In the genomic region with DNA sequence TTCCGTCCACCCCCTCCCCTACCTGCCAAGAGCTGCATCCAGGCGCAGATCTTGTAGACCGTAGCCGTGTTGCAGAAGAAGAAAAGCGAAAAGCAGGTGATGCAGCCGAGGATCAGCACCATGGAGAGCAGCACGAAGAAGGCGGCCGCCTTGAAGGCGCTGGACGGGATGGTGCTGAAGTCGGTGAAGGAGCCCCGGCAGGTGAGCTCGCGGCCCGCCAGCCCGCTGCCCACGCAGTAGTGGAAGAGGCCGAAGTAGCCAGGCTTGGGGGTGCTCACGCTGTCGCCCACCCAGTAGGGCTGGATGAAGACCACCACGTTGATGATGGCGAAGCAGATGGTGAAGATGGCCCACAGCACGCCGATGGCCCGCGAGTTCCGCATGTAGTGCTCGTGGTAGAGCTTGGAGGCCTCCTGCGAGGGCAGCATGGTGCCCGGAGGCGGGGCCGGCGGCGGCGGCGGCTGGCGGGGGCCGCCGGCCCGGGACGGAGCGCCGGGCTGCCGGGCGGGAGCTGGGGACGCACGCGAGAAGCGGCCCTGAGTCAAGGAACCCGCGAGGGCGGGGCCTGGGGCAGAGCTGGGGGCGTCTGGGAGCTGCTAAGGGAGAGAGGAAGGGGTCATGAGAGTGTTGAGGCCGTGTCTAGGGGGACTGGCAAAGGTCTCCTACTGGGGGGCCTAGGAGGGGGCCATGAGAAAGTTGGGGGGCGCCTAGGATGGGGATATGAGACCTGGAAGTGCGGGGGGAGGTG, we compare ENCODE assay signal across 1 cellular context.
TF ChIP-seq lines count a peak whose summit lies in the region.

No MANE protein-coding gene starts in this region.

TF ChIP-seq in K562, 482 proteins besides CTCF, POLR2A, EP300 and RAD21 (continued from another document and continues in another):
- TF ChIP-seq, protein P1, sequence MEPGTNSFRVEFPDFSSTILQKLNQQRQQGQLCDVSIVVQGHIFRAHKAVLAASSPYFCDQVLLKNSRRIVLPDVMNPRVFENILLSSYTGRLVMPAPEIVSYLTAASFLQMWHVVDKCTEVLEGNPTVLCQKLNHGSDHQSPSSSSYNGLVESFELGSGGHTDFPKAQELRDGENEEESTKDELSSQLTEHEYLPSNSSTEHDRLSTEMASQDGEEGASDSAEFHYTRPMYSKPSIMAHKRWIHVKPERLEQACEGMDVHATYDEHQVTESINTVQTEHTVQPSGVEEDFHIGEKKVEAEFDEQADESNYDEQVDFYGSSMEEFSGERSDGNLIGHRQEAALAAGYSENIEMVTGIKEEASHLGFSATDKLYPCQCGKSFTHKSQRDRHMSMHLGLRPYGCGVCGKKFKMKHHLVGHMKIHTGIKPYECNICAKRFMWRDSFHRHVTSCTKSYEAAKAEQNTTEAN (CRISPR knock-in tag; IDR thresholded peaks at IDR 0.05), result peak; percentile 68; the same call in 1 of the 2 replicates
- TF ChIP-seq ARHGAP35 (IDR thresholded peaks at IDR 0.05; ENCODE audit: partially characterized antibody) (no peak), NBN (IDR thresholded peaks at IDR 0.05; ENCODE audit: low read depth) (no peak), MAFG (tag; conservative IDR thresholded peaks at IDR 0.05) (no peak), TAF15 (IDR thresholded peaks at IDR 0.05; ENCODE audit: low read depth, low read length) (no peak), SRF (CRISPR knock-in tag; IDR thresholded peaks at IDR 0.05) (peak in 1 of 2 experiments; percentile 88; a peak in 2 of 4 replicates), SIX5 (IDR thresholded peaks at IDR 0.05; ENCODE audit: borderline replicate concordance in 1 of 2, insufficient read depth in 1 of 2, low read depth in 1 of 2, low read length in 2 of 2) (no peak), TAF7 (tag; IDR thresholded peaks at IDR 0.05) (no peak), PHB2 (IDR thresholded peaks at IDR 0.05; ENCODE audit: low read depth) (no peak), NCOA1 (IDR thresholded peaks at IDR 0.05; ENCODE audit: low read depth) (peak; percentile 92), PTRF (tag; IDR thresholded peaks at IDR 0.05) (no peak), ATF2 (CRISPR knock-in tag; IDR thresholded peaks at IDR 0.05) (0 out of 2 replicates have a peak, but pooled peaks have one; percentile 53), YY1 (IDR thresholded peaks at IDR 0.05; ENCODE audit: borderline replicate concordance in 1 of 3, control insufficient read depth in 1 of 3, extremely low read depth in 1 of 3, insufficient read depth in 3 of 3, insufficient read length in 1 of 3, insufficient replicate concordance in 2 of 3, low read depth in 1 of 3, low read length in 2 of 3) (peak in 1 of 3 experiments; percentile 52), ZNF217 (CRISPR knock-in tag; IDR thresholded peaks at IDR 0.05) (0 out of 2 replicates have a peak, but pooled peaks have one; percentile 24), POLR2AphosphoS2 (IDR thresholded peaks at IDR 0.05; ENCODE audit: low read length) (no peak), NCOA6 (IDR thresholded peaks at IDR 0.05) (peak; percentile 43; the same call in 1 of the 2 replicates), TEAD4 (IDR thresholded peaks at IDR 0.05; ENCODE audit: low read length) (no peak), TEAD4 (CRISPR knock-in tag; IDR thresholded peaks at IDR 0.05; ENCODE audit: borderline replicate concordance) (peak; percentile 89), GTF3C2 (IDR thresholded peaks at IDR 0.05; ENCODE audit: borderline replicate concordance, extremely low read depth, insufficient read length) (no peak), ZBTB8A (IDR thresholded peaks at IDR 0.05; ENCODE audit: partially characterized antibody) (no peak), ZNF583 (CRISPR knock-in tag; IDR thresholded peaks at IDR 0.05) (peak; percentile 71; the same call in 1 of the 2 replicates), U2AF2 (optimal IDR thresholded peaks at IDR 0.05; ENCODE audit: low read depth, low read length) (no peak), CXXC5 (CRISPR knock-in tag; IDR thresholded peaks at IDR 0.05) (peak; percentile 61), BDP1 (IDR thresholded peaks at IDR 0.05; ENCODE audit: insufficient read depth, insufficient read length) (no peak), ZNF224 (CRISPR knock-in tag; IDR thresholded peaks at IDR 0.05) (0 out of 2 replicates have a peak, but pooled peaks have one; percentile 55), ZNF778 (CRISPR knock-in tag; IDR thresholded peaks at IDR 0.05) (no peak), KDM4B (IDR thresholded peaks at IDR 0.05; ENCODE audit: borderline replicate concordance in 2 of 2, low read depth in 1 of 2) (0 out of 4 replicates have a peak, but pooled peaks of 1 of the 2 experiments have one; percentile 40), TCFL5 (CRISPR knock-in tag; conservative IDR thresholded peaks at IDR 0.05) (no peak), FOXK1 (CRISPR knock-in tag; IDR thresholded peaks at IDR 0.05; ENCODE audit: borderline replicate concordance) (peak; percentile 77; the same call in 1 of the 2 replicates), SPI1 (IDR thresholded peaks at IDR 0.05; ENCODE audit: borderline replicate concordance, low read depth, low read length) (no peak), E2F8 (IDR thresholded peaks at IDR 0.05; ENCODE audit: low read depth, partially characterized antibody) (no peak), REST (CRISPR knock-in tag; IDR thresholded peaks at IDR 0.05; ENCODE audit: low read depth) (peak; percentile 98), ZNF3 (CRISPR knock-in tag; IDR thresholded peaks at IDR 0.05) (no peak), HDAC2 (IDR thresholded peaks at IDR 0.05) (peak; percentile 68; the same call in 1 of the 2 replicates), SOX6 (IDR thresholded peaks at IDR 0.05) (no peak), HMGN3 (IDR thresholded peaks at IDR 0.05; ENCODE audit: borderline replicate concordance, extremely low read depth, insufficient read length, low read depth, low read length) (no peak), ZNF780A (CRISPR knock-in tag; IDR thresholded peaks at IDR 0.05) (no peak), KHSRP (IDR thresholded peaks at IDR 0.05) (no peak), ZFP1 (CRISPR knock-in tag; IDR thresholded peaks at IDR 0.05) (no peak), CHD1 (IDR thresholded peaks at IDR 0.05; ENCODE audit: low read length) (no peak), MCM3 (IDR thresholded peaks at IDR 0.05) (no peak), ZEB2 (IDR thresholded peaks at IDR 0.05) (no peak), CREB1 (IDR thresholded peaks at IDR 0.05) (no peak), CREB1 (CRISPR knock-in tag; IDR thresholded peaks at IDR 0.05) (no peak; the same call in 1 of the 2 replicates), TCF7 (IDR thresholded peaks at IDR 0.05; ENCODE audit: borderline replicate concordance) (no peak), ZFPM2 (CRISPR knock-in tag; IDR thresholded peaks at IDR 0.05) (no peak)
- TF ChIP-seq, protein P2, sequence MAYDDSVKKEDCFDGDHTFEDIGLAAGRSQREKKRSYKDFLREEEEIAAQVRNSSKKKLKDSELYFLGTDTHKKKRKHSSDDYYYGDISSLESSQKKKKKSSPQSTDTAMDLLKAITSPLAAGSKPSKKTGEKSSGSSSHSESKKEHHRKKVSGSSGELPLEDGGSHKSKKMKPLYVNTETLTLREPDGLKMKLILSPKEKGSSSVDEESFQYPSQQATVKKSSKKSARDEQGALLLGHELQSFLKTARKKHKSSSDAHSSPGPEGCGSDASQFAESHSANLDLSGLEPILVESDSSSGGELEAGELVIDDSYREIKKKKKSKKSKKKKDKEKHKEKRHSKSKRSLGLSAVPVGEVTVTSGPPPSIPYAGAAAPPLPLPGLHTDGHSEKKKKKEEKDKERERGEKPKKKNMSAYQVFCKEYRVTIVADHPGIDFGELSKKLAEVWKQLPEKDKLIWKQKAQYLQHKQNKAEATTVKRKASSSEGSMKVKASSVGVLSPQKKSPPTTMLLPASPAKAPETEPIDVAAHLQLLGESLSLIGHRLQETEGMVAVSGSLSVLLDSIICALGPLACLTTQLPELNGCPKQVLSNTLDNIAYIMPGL (CRISPR knock-in tag; IDR thresholded peaks at IDR 0.05), result peak; percentile 88
- TF ChIP-seq, protein P3, sequence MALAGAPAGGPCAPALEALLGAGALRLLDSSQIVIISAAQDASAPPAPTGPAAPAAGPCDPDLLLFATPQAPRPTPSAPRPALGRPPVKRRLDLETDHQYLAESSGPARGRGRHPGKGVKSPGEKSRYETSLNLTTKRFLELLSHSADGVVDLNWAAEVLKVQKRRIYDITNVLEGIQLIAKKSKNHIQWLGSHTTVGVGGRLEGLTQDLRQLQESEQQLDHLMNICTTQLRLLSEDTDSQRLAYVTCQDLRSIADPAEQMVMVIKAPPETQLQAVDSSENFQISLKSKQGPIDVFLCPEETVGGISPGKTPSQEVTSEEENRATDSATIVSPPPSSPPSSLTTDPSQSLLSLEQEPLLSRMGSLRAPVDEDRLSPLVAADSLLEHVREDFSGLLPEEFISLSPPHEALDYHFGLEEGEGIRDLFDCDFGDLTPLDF (CRISPR knock-in tag; IDR thresholded peaks at IDR 0.05), result peak; percentile 78; the same call in 1 of the 2 replicates
- TF ChIP-seq, protein P4, sequence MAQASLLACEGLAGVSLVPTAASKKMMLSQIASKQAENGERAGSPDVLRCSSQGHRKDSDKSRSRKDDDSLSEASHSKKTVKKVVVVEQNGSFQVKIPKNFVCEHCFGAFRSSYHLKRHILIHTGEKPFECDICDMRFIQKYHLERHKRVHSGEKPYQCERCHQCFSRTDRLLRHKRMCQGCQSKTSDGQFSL (CRISPR knock-in tag; IDR thresholded peaks at IDR 0.05), result no peak
- TF ChIP-seq, protein P4 (tag; IDR thresholded peaks at IDR 0.05), result no peak
